In genomic region chr10:35495521-35496238, GRCh38 we compare ENCODE assay signal across 9 cellular contexts.
DNase-seq lines count a peak whose midpoint lies in the region; ATAC-seq and TF ChIP-seq lines count a peak whose summit lies in the region.
"Had no signal": no experiment of that assay in that cellular context is flagged by ENCODE, and none has a peak within 500 bp of the region (broad histone marks: within the 10 kb centered on the region; RNA-seq: fewer than 3 reads in every experiment).

No MANE protein-coding gene starts in this region.

- H3K4me1 Mint-ChIP-seq in type B pancreatic cell (ENCODE audit: unreplicated experiment), result peaks cover 26% of the 10 kb centered on the region

- H2BK12ac ChIP-seq in mesenchymal stem cell (ENCODE audit: low read length in 2 of 2), result peak overlapping the region in 1 of 2 experiments; percentile 45

- WGBS in mesenchymal stem cell, result 54% methylated on average over 4 of the region's 5 CpGs

- H3K9me3 Mint-ChIP-seq in type B pancreatic cell, result no peaks in the 10 kb centered on the region

- no peaks in the 10 kb centered on the region for H3K9me2 ChIP-seq in MM.1S (replicated peaks; ENCODE audit: insufficient read depth, low read length)

- H3F3A ChIP-seq in MM.1S (ENCODE audit: insufficient read depth, low read length), result no peaks in the 10 kb centered on the region

- H2BK15ac ChIP-seq in mesenchymal stem cell (ENCODE audit: low read depth, poor library complexity, severe bottlenecking), result no peak overlapping the region

- H2BK120ac ChIP-seq in mesenchymal stem cell (ENCODE audit: low read depth, low read length), result no peak overlapping the region

- no peak overlapping the region for H3K4me3 Mint-ChIP-seq in type B pancreatic cell
- H3K4me3 Mint-ChIP-seq: activated CD8-positive, alpha-beta memory T cell treated with anti-CD3 and anti-CD28 coated beads, Interleukin-2, amount 10 ng/mL, durations not matched to agents 7 days and 5 days had no signal

- DNase-seq in RWPE2 (ENCODE audit: low spot score), result no peak
- peak; percentile 26 for DNase-seq in mesenchymal stem cell
- DNase-seq in type B pancreatic cell (ENCODE audit: extremely low spot score, unreplicated experiment), result no peak
- DNase-seq in NCI-H1105 (lab: John Stamatoyannopoulos, UW), result no peak
- DNase-seq in UCSD-AML1 (lab: John Stamatoyannopoulos, UW; ENCODE audit: unreplicated experiment), result no peak
- DNase-seq in MM.1S, result no peak
- DNase-seq: activated CD8-positive, alpha-beta memory T cell treated with anti-CD3 and anti-CD28 coated beads, Interleukin-2, amount 10 ng/mL, durations not matched to agents 7 days and 5 days had no signal

- H3K9ac ChIP-seq in mesenchymal stem cell (ENCODE audit: low read length), result no peak overlapping the region
- H3K9ac ChIP-seq in MM.1S (ENCODE audit: low read length), result no peak overlapping the region

- H2AK5ac ChIP-seq in mesenchymal stem cell (ENCODE audit: low read length, severe bottlenecking), result no peak overlapping the region

- peak overlapping the region in 1 of 2 experiments; percentile 38 for H3K18ac ChIP-seq in mesenchymal stem cell (ENCODE audit: low read depth in 1 of 2, low read length in 2 of 2)

- H3K36me3 Mint-ChIP-seq in type B pancreatic cell, result peaks cover 8% of the 10 kb centered on the region
- H3K36me3 Mint-ChIP-seq: activated CD8-positive, alpha-beta memory T cell treated with anti-CD3 and anti-CD28 coated beads, Interleukin-2, amount 10 ng/mL, durations not matched to agents 7 days and 5 days had no signal

- H3K9me3 ChIP-seq in RWPE2 (ENCODE audit: severe bottlenecking), result no peaks in the 10 kb centered on the region
- no peaks in the 10 kb centered on the region for H3K9me3 ChIP-seq in mesenchymal stem cell (ENCODE audit: control insufficient read depth, low read length)
- no peaks in the 10 kb centered on the region for H3K9me3 ChIP-seq in MM.1S (replicated peaks; ENCODE audit: insufficient read depth, low read length)

- no peaks in the 10 kb centered on the region for H4K20me1 ChIP-seq in MM.1S (ENCODE audit: insufficient read depth, low read length)

- no peak overlapping the region for H4K8ac ChIP-seq in mesenchymal stem cell (ENCODE audit: low read length)

- H3K27ac ChIP-seq in RWPE2 (ENCODE audit: poor library complexity, severe bottlenecking), result peak overlapping the region; percentile 8
- H3K27ac ChIP-seq in mesenchymal stem cell (ENCODE audit: low read length, poor library complexity, severe bottlenecking), result no peak overlapping the region
- no peak overlapping the region for H3K27ac ChIP-seq in MM.1S (ENCODE audit: low read length)

- H3K27me3 Mint-ChIP-seq in type B pancreatic cell, result no peaks in the 10 kb centered on the region
- H3K27me3 Mint-ChIP-seq: activated CD8-positive, alpha-beta memory T cell treated with anti-CD3 and anti-CD28 coated beads, Interleukin-2, amount 10 ng/mL, durations not matched to agents 7 days and 5 days had no signal

- no peaks in the 10 kb centered on the region for H3K36me3 ChIP-seq in RWPE2 (ENCODE audit: low read depth)
- peaks cover 4 to 10% of the 10 kb centered on the region in 2 experiments for H3K36me3 ChIP-seq in mesenchymal stem cell (ENCODE audit: control insufficient read depth in 1 of 2, insufficient read depth in 2 of 2, low read depth in 1 of 2, low read length in 2 of 2)
- no peaks in the 10 kb centered on the region for H3K36me3 ChIP-seq in MM.1S (replicated peaks; ENCODE audit: insufficient read depth, low read length)

- H3K27me3 ChIP-seq in RWPE2 (ENCODE audit: insufficient read depth, poor library complexity, severe bottlenecking) (no peaks in the 10 kb centered on the region), mesenchymal stem cell (ENCODE audit: control insufficient read depth in 1 of 2, insufficient read depth in 1 of 2, low read length in 2 of 2) (no peaks in the 10 kb centered on the region), MM.1S (replicated peaks; ENCODE audit: insufficient read depth, low read length) (no peaks in the 10 kb centered on the region)

- H3K23ac ChIP-seq in mesenchymal stem cell (ENCODE audit: low read length in 2 of 2), result no peak overlapping the region

- TF ChIP-seq CTCF in RWPE2 (IDR thresholded peaks at IDR 0.05; ENCODE audit: poor library complexity, severe bottlenecking) (no peak), type B pancreatic cell (conservative IDR thresholded peaks at IDR 0.05) (no peak), MM.1S (IDR thresholded peaks at IDR 0.05; ENCODE audit: low read length) (no peak)

- no peak overlapping the region for H3K27ac Mint-ChIP-seq in type B pancreatic cell
- H3K27ac Mint-ChIP-seq: activated CD8-positive, alpha-beta memory T cell treated with anti-CD3 and anti-CD28 coated beads, Interleukin-2, amount 10 ng/mL, durations not matched to agents 7 days and 5 days had no signal

- no peak overlapping the region for H3K4ac ChIP-seq in mesenchymal stem cell (ENCODE audit: low read depth in 1 of 2, low read length in 2 of 2)

- H3K79me2 ChIP-seq in MM.1S (ENCODE audit: low read length), result no peaks in the 10 kb centered on the region

- peak; percentile 50 for ATAC-seq in GM18508 (IDR thresholded peaks at IDR 0.05; ENCODE audit: insufficient read depth, unreplicated experiment)
- peak; percentile 44 for ATAC-seq in HG02642 (IDR thresholded peaks at IDR 0.05; ENCODE audit: poor library complexity, unreplicated experiment)
- ATAC-seq in RWPE2 (ENCODE audit: low read depth), result 0 out of 3 replicates have a peak, but pooled peaks have one; percentile 6
- ATAC-seq: activated CD8-positive, alpha-beta memory T cell treated with anti-CD3 and anti-CD28 coated beads, Interleukin-2, amount 10 ng/mL, durations not matched to agents 7 days and 5 days had no signal

- no peak overlapping the region for H3K4me2 ChIP-seq in mesenchymal stem cell (ENCODE audit: low read length, poor library complexity, severe bottlenecking)
- H3K4me2 ChIP-seq in MM.1S (ENCODE audit: low read depth, low read length), result no peak overlapping the region

- H2AFZ ChIP-seq in mesenchymal stem cell (ENCODE audit: low read depth, low read length), result no peak overlapping the region
- no peak overlapping the region for H2AFZ ChIP-seq in MM.1S (ENCODE audit: low read length)

- no peak overlapping the region for H3K4me3 ChIP-seq in RWPE2 (ENCODE audit: severe bottlenecking)
- H3K4me3 ChIP-seq in mesenchymal stem cell (ENCODE audit: insufficient read depth in 1 of 2, low read depth in 1 of 2, low read length in 2 of 2), result no peak overlapping the region
- no peak overlapping the region for H3K4me3 ChIP-seq in MM.1S (ENCODE audit: low read length)

- no peak overlapping the region for H3K14ac ChIP-seq in mesenchymal stem cell (ENCODE audit: low read length in 2 of 2)

- no peak overlapping the region for H2BK5ac ChIP-seq in mesenchymal stem cell (ENCODE audit: low read depth, low read length, poor library complexity, severe bottlenecking)

- peaks cover 41% of the 10 kb centered on the region for H3K79me1 ChIP-seq in mesenchymal stem cell (replicated peaks; ENCODE audit: low read length, poor library complexity, severe bottlenecking)

- no peak overlapping the region for H4K91ac ChIP-seq in mesenchymal stem cell (ENCODE audit: low read length)

- H3K4me1 ChIP-seq in RWPE2 (ENCODE audit: insufficient read depth, poor library complexity, severe bottlenecking), result peaks cover 26% of the 10 kb centered on the region
- peaks cover 12% of the 10 kb centered on the region for H3K4me1 ChIP-seq in mesenchymal stem cell (ENCODE audit: control insufficient read depth, insufficient read depth, low read depth, low read length)
- 0 out of 2 replicates have a peak, but pooled peaks cover 5% of the 10 kb centered on the region for H3K4me1 ChIP-seq in MM.1S (ENCODE audit: low read length)
